Comparison of ENCODE assay signal across 8 cellular contexts in the genomic region with DNA sequence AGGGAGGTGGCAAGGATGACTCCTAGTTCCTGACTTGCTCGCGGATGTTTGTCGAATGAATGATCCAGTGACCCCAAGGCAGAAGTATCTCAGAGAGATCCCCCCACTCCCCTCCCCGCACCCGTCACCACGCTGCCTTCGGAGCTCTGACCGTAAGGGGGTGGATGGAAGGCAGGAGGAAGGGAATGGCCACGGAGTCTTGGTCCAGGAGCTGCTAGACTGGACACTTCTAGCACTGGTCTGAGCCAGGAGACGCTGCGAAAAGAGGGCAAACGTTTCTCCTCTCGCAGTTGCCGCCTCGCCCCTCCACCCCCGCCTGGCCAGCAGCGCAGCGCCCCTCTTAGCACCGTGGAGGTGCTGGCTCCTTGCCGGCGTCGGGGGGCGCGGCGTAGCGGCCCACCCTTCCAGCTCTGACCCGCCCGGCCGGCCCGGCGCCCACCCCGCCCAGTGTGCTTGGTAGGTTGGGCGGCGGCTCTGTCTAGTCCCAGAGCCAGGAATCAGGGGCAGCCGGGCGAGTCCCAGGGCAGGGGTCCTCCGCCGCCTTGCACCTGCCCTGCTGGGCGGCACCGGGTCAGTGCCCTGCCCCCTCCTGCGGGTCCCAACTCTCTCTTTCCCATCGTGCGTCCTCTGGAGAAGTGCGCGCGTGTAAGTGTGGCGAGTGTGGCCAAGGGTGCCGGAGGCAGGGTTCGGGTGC. TPM values are rescaled to one million over a fixed set of nuclear protein-coding genes. Genes with fewer than 3 reads are reported as not detected.
A peak's percentile ranks its signal among the peaks of the same experiment; 100 is the strongest.
DNase-seq lines count a peak whose midpoint lies in the region; ATAC-seq and TF ChIP-seq lines count a peak whose summit lies in the region.

No MANE protein-coding gene starts in this region.

- ATAC-seq in natural killer cell (peak; percentile 39 to 52 (median 45)), HG03442 (IDR thresholded peaks at IDR 0.05; ENCODE audit: unreplicated experiment) (no peak)

- DNase-seq in NCI-H82 (lab: John Stamatoyannopoulos, UW) (peak; percentile 45), NCI-H82 treated with DMSO at 0.1 percent for 48 hours (lab: John Stamatoyannopoulos, UW; ENCODE audit: unreplicated experiment) (no peak), SK-N-DZ (ENCODE audit: low spot score) (peak; percentile 31), epithelial cell of proximal tubule (ENCODE audit: low read depth) (no peak), natural killer cell (no peak), SIG-M5 treated with dmso at 0.1 percent for 504 hours (lab: John Stamatoyannopoulos, UW; ENCODE audit: unreplicated experiment) (no peak), NCI-H2196 treated with DMSO at 0.1 percent for 48 hours (lab: John Stamatoyannopoulos, UW; ENCODE audit: unreplicated experiment) (no peak)

- peaks cover 7 to 32% of the 10 kb centered on the region in 2 donors for H3K4me1 Mint-ChIP-seq in natural killer cell

- peak overlapping the region; percentile 86 for H3K4me3 ChIP-seq in epithelial cell of proximal tubule (ENCODE audit: low read depth, low read length)

- H3K36me3 Mint-ChIP-seq in natural killer cell, result no peaks in the 10 kb centered on the region

- no peaks in the 10 kb centered on the region for H3K9me3 Mint-ChIP-seq in natural killer cell

- peak overlapping the region; percentile 18 to 71 for H3K27ac Mint-ChIP-seq in natural killer cell

- no peak for TF ChIP-seq CTCF in epithelial cell of proximal tubule (conservative IDR thresholded peaks at IDR 0.05; ENCODE audit: low read depth, low read length)
- TF ChIP-seq CTCF in natural killer cell (IDR thresholded peaks at IDR 0.05), result no peak

- H3K27me3 Mint-ChIP-seq in natural killer cell (ENCODE audit: low read depth in 2 of 2), result peaks cover 0 to 3% of the 10 kb centered on the region in 2 donors

- H3K4me3 Mint-ChIP-seq in natural killer cell, result peak overlapping the region; percentile 79

- intact Hi-C loops in natural killer cell (cut with micrococcal nuclease), result no loop called here

RNA-seq across cellular contexts. Expression of a gene that starts 2.4 kb away (rescaled TPM):
- polyA plus RNA-seq in SK-N-DZ (2014; cell fraction: cytosol; rRNA removed), result 39.2 and 41.8 TPM in 2 replicates
- polyA plus RNA-seq in SK-N-DZ (2014; cell fraction: nucleus; rRNA removed), result 41.2 and 51.5 TPM in 2 replicates
- total RNA-seq in epithelial cell of proximal tubule (49.6 and 55.2 TPM in 2 replicates), natural killer cell (10 to 100 TPM; 13.0 to 14.7 (median 13.3) TPM)

RNA-seq across cellular contexts. Expression of a gene that starts 10.2 kb away (rescaled TPM):
- polyA plus RNA-seq in SK-N-DZ (2014; cell fraction: cytosol; rRNA removed), result 62.6 and 67.7 TPM in 2 replicates
- polyA plus RNA-seq in SK-N-DZ (2014; cell fraction: nucleus; rRNA removed), result 52.2 and 83.2 TPM in 2 replicates
- total RNA-seq in epithelial cell of proximal tubule, result 59.9 and 71.0 TPM in 2 replicates
- total RNA-seq in natural killer cell, result 100 to 1,000 TPM; 173 to 190 (median 187) TPM

RNA-seq across cellular contexts. Expression of a gene that starts 27.6 kb away (rescaled TPM):
- not detected in 2 replicates for polyA plus RNA-seq in SK-N-DZ (2014; cell fraction: cytosol; rRNA removed)
- not detected in 2 replicates for polyA plus RNA-seq in SK-N-DZ (2014; cell fraction: nucleus; rRNA removed)
- total RNA-seq in epithelial cell of proximal tubule (not detected in 2 replicates), natural killer cell (under 1 TPM in 1 of 3 donors, not detected in 2; 0.14 TPM)

RNA-seq across cellular contexts. Expression of a gene that starts 42.8 kb away (rescaled TPM):
- 16.3 and 41.5 TPM in 2 replicates for polyA plus RNA-seq in SK-N-DZ (2014; cell fraction: cytosol; rRNA removed)
- 7.9 and 12.1 TPM in 2 replicates for polyA plus RNA-seq in SK-N-DZ (2014; cell fraction: nucleus; rRNA removed)
- 22.6 and 30.3 TPM in 2 replicates for total RNA-seq in epithelial cell of proximal tubule
- total RNA-seq in natural killer cell, result 10 to 100 TPM; 73.8 to 77.4 (median 74.0) TPM

RNA-seq across cellular contexts. Expression of a gene that starts 57.5 kb away (rescaled TPM):
- 1.7 and 2.4 TPM in 2 replicates for polyA plus RNA-seq in SK-N-DZ (2014; cell fraction: cytosol; rRNA removed)
- 0.69 and 0.95 TPM in 2 replicates for polyA plus RNA-seq in SK-N-DZ (2014; cell fraction: nucleus; rRNA removed)
- total RNA-seq in epithelial cell of proximal tubule (153 and 239 TPM in 2 replicates), natural killer cell (1 to 10 TPM in 2 of 3 donors, under 1 TPM in 1; 0.45 to 1.8 (median 1.5) TPM)

Comparison
In these comparisons a context has a peak if more than half of its experiments do, and no peak if none do; other contexts are left out.
1. DNase-seq: peak in NCI-H82 (single experiment) and SK-N-DZ (single experiment); none in NCI-H82 treated with DMSO at 0.1 percent for 48 hours (single experiment), epithelial cell of proximal tubule (single experiment), natural killer cell (single experiment), SIG-M5 treated with dmso at 0.1 percent for 504 hours (single experiment) and NCI-H2196 treated with DMSO at 0.1 percent for 48 hours (single experiment).